ENCODE assay signal across 19 cellular contexts in genomic region chr20:55067158-55067825, GRCh38.
"Had no signal": no experiment of that assay in that cellular context is flagged by ENCODE, and none has a peak within 500 bp of the region (broad histone marks: within the 10 kb centered on the region; RNA-seq: fewer than 3 reads in every experiment).

No MANE protein-coding gene starts in this region.

- ATAC-seq: left lobe of liver; naive thymus-derived CD8-positive, alpha-beta T cell had no signal

- H3K4me1 ChIP-seq: heart right ventricle, neural progenitor cell, spleen, vagina had no signal

- H3K4me3 ChIP-seq: dorsolateral prefrontal cortex, heart right ventricle, neural progenitor cell, spleen, thoracic aorta, vagina had no signal

- H3K27ac ChIP-seq: brain microvascular endothelial cell, dorsolateral prefrontal cortex, heart right ventricle, neural progenitor cell, spleen, thoracic aorta, vagina had no signal

- H3K9me3 ChIP-seq: thoracic aorta, vagina had no signal

- DNase-seq: activated CD4-positive, alpha-beta memory T cell treated with anti-CD3 and anti-CD28 coated beads for 36 hours; activated CD4-positive, alpha-beta T cell treated with anti-CD3 and anti-CD28 coated beads for 48 hours; activated effector memory CD4-positive, alpha-beta T cell treated with anti-CD3 and anti-CD28 coated beads, Interleukin-2, amount 50 U/mL, for 16 hours; activated T-cell treated with anti-CD3 and anti-CD28 coated beads, Interleukin-2, amount 50 U/mL, for 48 hours; anterior cingulate cortex; brain microvascular endothelial cell; central memory CD4-positive, alpha-beta T cell; dorsolateral prefrontal cortex; heart right ventricle; mammary epithelial cell; naive thymus-derived CD8-positive, alpha-beta T cell; retina; spleen; stimulated activated CD4-positive, alpha-beta T cell treated with anti-CD3 and anti-CD28 coated beads, Interleukin-4, amount 100 ng/mL, for 1 hour; stimulated activated naive CD4-positive, alpha-beta T cell had no signal

- H3K27me3 ChIP-seq: brain microvascular endothelial cell, dorsolateral prefrontal cortex, heart right ventricle, neural progenitor cell, spleen, vagina had no signal
